Comparison of ENCODE assay signal across 15 cellular contexts in genomic region chr7:65960351-65961074, GRCh38. TPM values are rescaled to one million over a fixed set of nuclear protein-coding genes. Genes with fewer than 3 reads are reported as not detected.
DNase-seq lines count a peak whose midpoint lies in the region; ATAC-seq, FAIRE-seq and TF ChIP-seq lines count a peak whose summit lies in the region.
"Had no signal": no experiment of that assay in that cellular context is flagged by ENCODE, and none has a peak within 500 bp of the region (broad histone marks: within the 10 kb centered on the region; RNA-seq: fewer than 3 reads in every experiment).

No MANE protein-coding gene starts in this region.

- H3K4me3 Mint-ChIP-seq in CD8-positive, alpha-beta T cell, result no peak overlapping the region

- H3K27ac ChIP-seq in CD8-positive, alpha-beta T cell (ENCODE audit: low read depth, low read length), result no peak overlapping the region
- H3K27ac ChIP-seq in gastrocnemius medialis, result peak overlapping the region in 2 of 4 donors; percentile 42 to 50
- H3K27ac ChIP-seq: BLaER1 treated with 17β-estradiol and CSF1 and Interleukin-3, amounts not matched to agents 10 nM and 100 nM had no signal

- POLR2A ChIA-PET in CD8-positive, alpha-beta T cell (lab: Charles Lee), result no interaction called here

- in situ Hi-C loops in gastrocnemius medialis (cut with MboI; ENCODE audit: low sequenced_read_pairs in 4 of 4), result no loop called here

- H3K36me3 ChIP-seq in CD8-positive, alpha-beta T cell (ENCODE audit: insufficient read depth, low read length), result peaks cover 21% of the 10 kb centered on the region
- H3K36me3 ChIP-seq in gastrocnemius medialis, result peaks cover 4 to 80% of the 10 kb centered on the region in 2 donors

- TF ChIP-seq POLR2A in GM12891 (IDR thresholded peaks at IDR 0.05; ENCODE audit: low read depth, low read length) (no peak), gastrocnemius medialis (IDR thresholded peaks at IDR 0.05) (no peak)

- no peaks in the 10 kb centered on the region for H3K4me1 ChIP-seq in CD8-positive, alpha-beta T cell (ENCODE audit: insufficient read depth, low read length)
- no peaks in the 10 kb centered on the region for H3K4me1 ChIP-seq in gastrocnemius medialis
- H3K4me1 ChIP-seq: BLaER1 treated with 17β-estradiol and CSF1 and Interleukin-3, amounts not matched to agents 10 nM and 100 nM had no signal

- FAIRE-seq in GM12891 (lab: Jason Lieb, UNC), result no peak
- FAIRE-seq: GM12892, HTR-8/SVneo, RCC 7860 had no signal

- peaks cover 80% of the 10 kb centered on the region for H3K36me3 Mint-ChIP-seq in CD8-positive, alpha-beta T cell

- ATAC-seq in CD8-positive, alpha-beta T cell, result no peak
- ATAC-seq in left lobe of liver, result peak; percentile 71
- ATAC-seq in gastrocnemius medialis, result peak; percentile 82 to 83
- no peak for ATAC-seq in GM18511 (IDR thresholded peaks at IDR 0.05; ENCODE audit: unreplicated experiment)
- no peak for ATAC-seq in HG02885 (IDR thresholded peaks at IDR 0.05; ENCODE audit: poor library complexity, unreplicated experiment)

- H3K4me3 ChIP-seq in CD8-positive, alpha-beta T cell (ENCODE audit: low read depth, low read length), result no peak overlapping the region
- H3K4me3 ChIP-seq in gastrocnemius medialis, result no peak overlapping the region
- H3K4me3 ChIP-seq: BLaER1 treated with 17β-estradiol and CSF1 and Interleukin-3, amounts not matched to agents 10 nM and 100 nM had no signal

- peak overlapping the region; percentile 22 for H3K27ac Mint-ChIP-seq in CD8-positive, alpha-beta T cell

- no peaks in the 10 kb centered on the region for H3K4me1 Mint-ChIP-seq in CD8-positive, alpha-beta T cell (ENCODE audit: low read depth)

- no peak for TF ChIP-seq CTCF in CD8-positive, alpha-beta T cell (IDR thresholded peaks at IDR 0.05)
- TF ChIP-seq CTCF in gastrocnemius medialis (IDR thresholded peaks at IDR 0.05 in 4 of 5, conservative IDR thresholded peaks at IDR 0.05 in 1 of 5), result no peak

- H3K9me3 ChIP-seq in CD8-positive, alpha-beta T cell (ENCODE audit: low read length), result no peaks in the 10 kb centered on the region
- H3K9me3 ChIP-seq in gastrocnemius medialis, result no peaks in the 10 kb centered on the region
- H3K9me3 ChIP-seq: BLaER1 treated with 17β-estradiol and CSF1 and Interleukin-3, amounts not matched to agents 10 nM and 100 nM had no signal

- DNase-seq in CD8-positive, alpha-beta T cell, result no peak
- DNase-seq in GM12891 (ENCODE audit: insufficient read length, low spot score), result no peak
- DNase-seq in left lobe of liver (ENCODE audit: low spot score), result peak; percentile 83
- DNase-seq in gastrocnemius medialis, result no peak
- no peak for DNase-seq in SK-N-DZ (ENCODE audit: low spot score)
- DNase-seq: NCI-H1436 treated with DMSO at 0.1 percent for 48 hours, NCI-H2081 treated with DMSO at 0.1 percent for 48 hours, NCI-H226, SHP77 treated with DMSO at 0.1 percent for 48 hours had no signal

- intact Hi-C loops in CD8-positive, alpha-beta T cell (cut with DNase I, micrococcal nuclease), result no loop called here
- intact Hi-C loops in gastrocnemius medialis (cut with DNase I; ENCODE audit: low total_unique reads), result no loop called here

- no peaks in the 10 kb centered on the region for H3K27me3 ChIP-seq in CD8-positive, alpha-beta T cell (ENCODE audit: insufficient read depth, low read length)
- no peaks in the 10 kb centered on the region for H3K27me3 ChIP-seq in gastrocnemius medialis
- H3K27me3 ChIP-seq: BLaER1 treated with 17β-estradiol and CSF1 and Interleukin-3, amounts not matched to agents 10 nM and 100 nM had no signal

- H3K9me3 Mint-ChIP-seq in CD8-positive, alpha-beta T cell, result no peaks in the 10 kb centered on the region

- CTCF ChIA-PET in CD8-positive, alpha-beta T cell (lab: Charles Lee), result no interaction called here

- H3K27me3 Mint-ChIP-seq in CD8-positive, alpha-beta T cell (ENCODE audit: low read depth), result no peaks in the 10 kb centered on the region

TF ChIP-seq in GM12891, 5 proteins besides CTCF, POLR2A, EP300 and RAD21:
- TF ChIP-seq POLR2AphosphoS5 (IDR thresholded peaks at IDR 0.05; ENCODE audit: low read depth, low read length) (0 out of 2 replicates have a peak, but pooled peaks have one; percentile 11), SPI1 (IDR thresholded peaks at IDR 0.05; ENCODE audit: low read depth, low read length) (no peak)

RNA-seq across cellular contexts. Expression of gene GUSB, which starts 21.5 kb away (rescaled TPM):
- total RNA-seq in CD8-positive, alpha-beta T cell, result 10 to 100 TPM; 37.0 to 41.8 TPM
- polyA plus RNA-seq in GM12891 (2012; ENCODE audit: low read depth, missing spikeins), result 37.0 TPM
- total RNA-seq in left lobe of liver, result 64.2 TPM
- total RNA-seq in gastrocnemius medialis, result 1 to 10 TPM; 2.4 to 7.1 (median 5.8) TPM
- 19.7 and 22.7 TPM in 2 replicates for polyA plus RNA-seq in SK-N-DZ (2014; cell fraction: cytosol; rRNA removed)
- 130 and 150 TPM in 2 replicates for polyA plus RNA-seq in SK-N-DZ (2014; cell fraction: nucleus; rRNA removed)

Comparison
In these comparisons a context has a peak if more than half of its experiments do, and no peak if none do; other contexts are left out.
1. ATAC-seq: peak in left lobe of liver (single experiment) and gastrocnemius medialis (2 of 2); none in CD8-positive, alpha-beta T cell (single experiment), GM18511 (single experiment) and HG02885 (single experiment).